ENCODE assay signal across 20 cellular contexts in the genomic region with DNA sequence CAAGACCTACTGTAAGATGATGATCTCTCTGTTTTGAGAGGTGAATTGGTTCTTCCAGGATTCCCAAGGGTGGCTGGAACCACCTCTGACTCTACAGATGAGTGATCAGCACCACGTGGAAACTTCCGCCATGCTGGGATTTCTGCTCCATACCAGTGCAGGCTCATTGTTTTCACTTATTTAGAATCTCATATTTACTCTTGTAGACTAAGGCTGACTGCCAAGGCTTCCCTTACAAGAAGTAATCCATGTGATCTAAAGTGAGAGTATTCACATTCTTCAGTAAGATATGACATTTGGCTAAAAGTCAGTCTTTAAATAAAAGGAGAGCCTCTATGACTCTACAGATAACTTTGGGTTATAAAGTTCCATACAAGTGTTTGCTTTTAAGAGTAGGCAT.
A peak's percentile ranks its signal among the peaks of the same experiment; 100 is the strongest.
DNase-seq lines count a peak whose midpoint lies in the region; ATAC-seq and TF ChIP-seq lines count a peak whose summit lies in the region.
"Had no signal": no experiment of that assay in that cellular context is flagged by ENCODE, and none has a peak within 500 bp of the region (broad histone marks: within the 10 kb centered on the region; RNA-seq: fewer than 3 reads in every experiment).

No MANE protein-coding gene starts in this region.

- peaks cover 7% of the 10 kb centered on the region for H3K27me3 Mint-ChIP-seq in nephron (ENCODE audit: low read depth)
- H3K27me3 Mint-ChIP-seq: CD4-positive, CD25-positive, alpha-beta regulatory T cell had no signal

- H3K9ac ChIP-seq in adipocyte (ENCODE audit: low read length) = no peak overlapping the region
- H3K9ac ChIP-seq: BLaER1 had no signal

- DNase-seq in adipocyte (ENCODE audit: low read depth) (peak; percentile 23), fibroblast of mammary gland (ENCODE audit: low read depth) (peak; percentile 4), stomach (peak; percentile 46), NCI-H2107 treated with DMSO at 0.1 percent for 48 hours (lab: John Stamatoyannopoulos, UW; ENCODE audit: unreplicated experiment) (no peak), DMS114 treated with DMSO at 0.1 percent for 48 hours (lab: John Stamatoyannopoulos, UW; ENCODE audit: unreplicated experiment) (no peak)
- DNase-seq: CD4-positive, CD25-positive, alpha-beta regulatory T cell; Kasumi-1; NCI-H1092 treated with DMSO at 0.1 percent for 48 hours; NCI-H1436; NCI-H187 treated with DMSO at 0.1 percent for 48 hours; NCI-H446; NCI-H524 treated with DMSO at 0.1 percent for 48 hours; NCI-H774; Right ventricle myocardium superior; RPMI8226 had no signal

- no peaks in the 10 kb centered on the region for H3K36me3 Mint-ChIP-seq in nephron (ENCODE audit: low read depth)
- H3K36me3 Mint-ChIP-seq: CD4-positive, CD25-positive, alpha-beta regulatory T cell had no signal

- no peak for TF ChIP-seq POLR2A in stomach (IDR thresholded peaks at IDR 0.05)

- peak overlapping the region in 1 of 3 experiments; percentile 6 for H3K4me3 Mint-ChIP-seq in nephron
- H3K4me3 Mint-ChIP-seq: CD4-positive, CD25-positive, alpha-beta regulatory T cell had no signal

- H3K9me3 ChIP-seq in adipocyte (ENCODE audit: control insufficient read depth, low read length) (no peaks in the 10 kb centered on the region), stomach (no peaks in the 10 kb centered on the region)
- H3K9me3 ChIP-seq: BLaER1, SJSA1 had no signal

- H3K36me3 ChIP-seq in adipocyte (ENCODE audit: control insufficient read depth, insufficient read depth, low read length, severe bottlenecking) (no peaks in the 10 kb centered on the region), stomach (no peaks in the 10 kb centered on the region)
- H3K36me3 ChIP-seq: BLaER1, SJSA1 had no signal

- intact Hi-C loops in stomach (cut with DNase I; ENCODE audit: low total_unique reads) = no loop called here

- H3K27me3 ChIP-seq in adipocyte (replicated peaks; ENCODE audit: control insufficient read depth, insufficient read depth, low read length) = no peaks in the 10 kb centered on the region
- H3K27me3 ChIP-seq in stomach = no peaks in the 10 kb centered on the region
- H3K27me3 ChIP-seq: BLaER1, SJSA1 had no signal

- no peak overlapping the region for H3K4me3 ChIP-seq in adipocyte (ENCODE audit: low read length)
- no peak overlapping the region for H3K4me3 ChIP-seq in fibroblast of mammary gland (ENCODE audit: control insufficient read depth, low read depth, low read length)
- H3K4me3 ChIP-seq in stomach = no peak overlapping the region
- H3K4me3 ChIP-seq: BLaER1, SJSA1 had no signal

- H3K27ac ChIP-seq in stomach = no peak overlapping the region
- H3K27ac ChIP-seq: BLaER1, SJSA1 had no signal

- no peak for TF ChIP-seq CTCF in fibroblast of mammary gland (conservative IDR thresholded peaks at IDR 0.05; ENCODE audit: control insufficient read depth, insufficient read depth, low read depth, low read length)
- TF ChIP-seq CTCF in nephron (IDR thresholded peaks at IDR 0.05; ENCODE audit: unreplicated experiment in 3 of 3) = no peak
- TF ChIP-seq CTCF in stomach (IDR thresholded peaks at IDR 0.05) = no peak

- WGBS in stomach, 5 donors = 28 to 50% (median 36%) methylated on average over 2 of the region's 2 CpGs

- no peaks in the 10 kb centered on the region for H3K9me3 Mint-ChIP-seq in nephron

- peaks cover 41% of the 10 kb centered on the region for H3K4me1 Mint-ChIP-seq in nephron
- H3K4me1 Mint-ChIP-seq: CD4-positive, CD25-positive, alpha-beta regulatory T cell had no signal

- H3K27ac Mint-ChIP-seq in nephron = peak overlapping the region in 2 of 3 experiments; percentile 74 to 81
- H3K27ac Mint-ChIP-seq: CD4-positive, CD25-positive, alpha-beta regulatory T cell had no signal

- H3K4me1 ChIP-seq in adipocyte (ENCODE audit: control insufficient read depth, insufficient read depth, low read length) = peaks cover 7% of the 10 kb centered on the region
- peaks cover 0 to 15% (median 6%) of the 10 kb centered on the region in 4 donors for H3K4me1 ChIP-seq in stomach

- TF ChIP-seq EP300 in stomach (IDR thresholded peaks at IDR 0.05) = no peak

- ATAC-seq in HG03280 (IDR thresholded peaks at IDR 0.05; ENCODE audit: unreplicated experiment) = no peak
- ATAC-seq in GM21723 (IDR thresholded peaks at IDR 0.05; ENCODE audit: unreplicated experiment) = no peak

Comparison
In these comparisons a context has a peak if more than half of its experiments do, and no peak if none do; other contexts are left out.
1. DNase-seq: peak in adipocyte (single experiment), fibroblast of mammary gland (single experiment) and stomach (single experiment); none in NCI-H2107 treated with DMSO at 0.1 percent for 48 hours (single experiment) and DMS114 treated with DMSO at 0.1 percent for 48 hours (single experiment).